8 cellular contexts compared by ENCODE assay signal in genomic region chr14:22549981-22550670, GRCh38. TPM values are rescaled to one million over a fixed set of nuclear protein-coding genes. Genes with fewer than 3 reads are reported as not detected.
A peak's percentile ranks its signal among the peaks of the same experiment; 100 is the strongest.
DNase-seq lines count a peak whose midpoint lies in the region; ATAC-seq and TF ChIP-seq lines count a peak whose summit lies in the region.

No MANE protein-coding gene starts in this region.

- H3K27me3 ChIP-seq in adrenal gland: no peaks in the 10 kb centered on the region

- TF ChIP-seq CTCF in nephron progenitor cell (IDR thresholded peaks at IDR 0.05) (no peak), adrenal gland (IDR thresholded peaks at IDR 0.05) (no peak)

- no peaks in the 10 kb centered on the region for H3K36me3 ChIP-seq in adrenal gland (replicated peaks in 1 of 2)

- H3K4me1 ChIP-seq in adrenal gland (replicated peaks in 1 of 2): peaks cover 8 to 23% of the 10 kb centered on the region in 2 donors

- no peak overlapping the region for H3K4me3 ChIP-seq in adrenal gland

- peaks cover 58% of the 10 kb centered on the region for H3K4me1 Mint-ChIP-seq in activated T-helper 17 cell treated with anti-CD3 and anti-CD28 coated beads, Interleukin-2, amount 50 U/mL, for 72 hours
- H3K4me1 Mint-ChIP-seq in nephron progenitor cell: peaks cover 62% of the 10 kb centered on the region

- no peaks in the 10 kb centered on the region for H3K27me3 Mint-ChIP-seq in activated T-helper 17 cell treated with anti-CD3 and anti-CD28 coated beads, Interleukin-2, amount 50 U/mL, for 72 hours
- peaks cover 4% of the 10 kb centered on the region for H3K27me3 Mint-ChIP-seq in nephron progenitor cell (ENCODE audit: low read depth, poor library complexity)

- H3K9me3 ChIP-seq in adrenal gland (replicated peaks in 1 of 3): no peaks in the 10 kb centered on the region

- no peak overlapping the region for H3K27ac ChIP-seq in adrenal gland

- peaks cover 91% of the 10 kb centered on the region for H3K36me3 Mint-ChIP-seq in activated T-helper 17 cell treated with anti-CD3 and anti-CD28 coated beads, Interleukin-2, amount 50 U/mL, for 72 hours (ENCODE audit: low read depth)
- H3K36me3 Mint-ChIP-seq in nephron progenitor cell (ENCODE audit: low read depth): no peaks in the 10 kb centered on the region

- peak overlapping the region; percentile 99 for H3K27ac Mint-ChIP-seq in activated T-helper 17 cell treated with anti-CD3 and anti-CD28 coated beads, Interleukin-2, amount 50 U/mL, for 72 hours
- H3K27ac Mint-ChIP-seq in nephron progenitor cell: peak overlapping the region; percentile 97

- no peak for TF ChIP-seq POLR2A in adrenal gland (IDR thresholded peaks at IDR 0.05)

- H3K9me3 Mint-ChIP-seq in activated T-helper 17 cell treated with anti-CD3 and anti-CD28 coated beads, Interleukin-2, amount 50 U/mL, for 72 hours: no peaks in the 10 kb centered on the region
- no peaks in the 10 kb centered on the region for H3K9me3 Mint-ChIP-seq in nephron progenitor cell

- peak; percentile 42 for ATAC-seq in GM21528 (IDR thresholded peaks at IDR 0.05; ENCODE audit: low FRiP score, unreplicated experiment)
- peak; percentile 66 for ATAC-seq in activated T-helper 17 cell treated with anti-CD3 and anti-CD28 coated beads, Interleukin-2, amount 50 U/mL, for 72 hours (replicated peaks)

- WGBS in adrenal gland, 4 donors: 66 to 80% (median 72%) methylated on average over 8 to 11 of the region's 11 CpGs

- DNase-seq in DMS 273 treated with DMSO at 0.1 percent for 48 hours (lab: John Stamatoyannopoulos, UW) (peak; percentile 5), LHCN-M2 (ENCODE audit: low read depth) (peak; percentile 48), nephron progenitor cell (peak; percentile 42), ureter (ENCODE audit: low spot score) (no peak), NCI-H2196 (lab: John Stamatoyannopoulos, UW; ENCODE audit: unreplicated experiment) (no peak), adrenal gland (no peak)

- H3K4me3 Mint-ChIP-seq in activated T-helper 17 cell treated with anti-CD3 and anti-CD28 coated beads, Interleukin-2, amount 50 U/mL, for 72 hours: peak overlapping the region; percentile 88
- H3K4me3 Mint-ChIP-seq in nephron progenitor cell: peak overlapping the region; percentile 5

- intact Hi-C loops in adrenal gland (cut with DNase I): loop anchor here (5.0 to 10.0 kb wide), 3 partner anchors 105 to 302 kb away; partner anchors contain the start of gene MRPL52 (in 1 of the 2)

RNA-seq across cellular contexts. Expression of gene DAD1, which starts 38.9 kb away (rescaled TPM):
- total RNA-seq in LHCN-M2 (2014; rRNA removed): 284 and 290 TPM in 2 replicates
- 462 TPM for polyA plus RNA-seq in LHCN-M2 (2012)
- 100 to 1,000 TPM; 218 to 229 TPM for total RNA-seq in activated T-helper 17 cell treated with anti-CD3 and anti-CD28 coated beads, Interleukin-2, amount 50 U/mL, for 72 hours
- 172 TPM for total RNA-seq in ureter
- total RNA-seq in adrenal gland: 100 to 1,000 TPM; 203 to 382 (median 291) TPM
- 100 to 1,000 TPM in 2 of 3 donors, 10 to 100 TPM in 1; 91.8 to 537 (median 190) TPM for polyA plus RNA-seq in adrenal gland

RNA-seq across cellular contexts. Expression of gene ABHD4, which starts 48.0 kb away (rescaled TPM):
- 6.5 and 9.8 TPM in 2 replicates for total RNA-seq in LHCN-M2 (2014; rRNA removed)
- 51.0 TPM for polyA plus RNA-seq in LHCN-M2 (2012)
- 10 to 100 TPM; 11.2 to 31.0 TPM for total RNA-seq in activated T-helper 17 cell treated with anti-CD3 and anti-CD28 coated beads, Interleukin-2, amount 50 U/mL, for 72 hours
- 33.7 TPM for total RNA-seq in ureter
- total RNA-seq in adrenal gland: 10 to 100 TPM; 21.4 to 93.4 (median 48.8) TPM
- 10 to 100 TPM; 23.3 to 44.5 (median 41.8) TPM for polyA plus RNA-seq in adrenal gland

Comparison
In these comparisons a context has a peak if more than half of its experiments do, and no peak if none do; other contexts are left out.
1. DNase-seq: peak in DMS 273 treated with DMSO at 0.1 percent for 48 hours (single experiment), LHCN-M2 (single experiment) and nephron progenitor cell (single experiment); none in ureter (single experiment), NCI-H2196 (single experiment) and adrenal gland (0 of 7).